1 cellular context compared by ENCODE assay signal in the genomic region with DNA sequence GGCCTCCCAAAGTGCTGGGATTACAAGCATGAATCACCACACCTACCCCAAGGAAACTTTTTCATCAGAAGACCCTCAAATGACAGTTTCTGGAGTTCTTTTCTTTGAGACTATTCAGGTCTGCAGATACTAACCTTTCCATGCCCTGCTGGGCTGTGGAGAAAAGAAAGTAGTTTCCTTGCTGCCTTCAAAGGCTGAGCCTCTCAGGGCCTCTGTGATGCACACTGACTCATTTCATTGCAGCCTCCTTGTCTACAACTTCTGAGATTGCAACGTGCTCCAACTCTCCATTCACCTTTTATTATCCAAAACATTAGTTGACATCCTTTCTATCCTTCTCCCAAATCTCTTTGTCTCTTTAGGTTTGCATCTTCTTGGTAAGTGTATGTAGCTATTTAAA.
TF ChIP-seq lines count a peak whose summit lies in the region.

No MANE protein-coding gene starts in this region.

TF ChIP-seq in GM23338, 12 proteins besides CTCF, POLR2A, EP300 and RAD21 (continued from another document):
- TF ChIP-seq, protein P1, sequence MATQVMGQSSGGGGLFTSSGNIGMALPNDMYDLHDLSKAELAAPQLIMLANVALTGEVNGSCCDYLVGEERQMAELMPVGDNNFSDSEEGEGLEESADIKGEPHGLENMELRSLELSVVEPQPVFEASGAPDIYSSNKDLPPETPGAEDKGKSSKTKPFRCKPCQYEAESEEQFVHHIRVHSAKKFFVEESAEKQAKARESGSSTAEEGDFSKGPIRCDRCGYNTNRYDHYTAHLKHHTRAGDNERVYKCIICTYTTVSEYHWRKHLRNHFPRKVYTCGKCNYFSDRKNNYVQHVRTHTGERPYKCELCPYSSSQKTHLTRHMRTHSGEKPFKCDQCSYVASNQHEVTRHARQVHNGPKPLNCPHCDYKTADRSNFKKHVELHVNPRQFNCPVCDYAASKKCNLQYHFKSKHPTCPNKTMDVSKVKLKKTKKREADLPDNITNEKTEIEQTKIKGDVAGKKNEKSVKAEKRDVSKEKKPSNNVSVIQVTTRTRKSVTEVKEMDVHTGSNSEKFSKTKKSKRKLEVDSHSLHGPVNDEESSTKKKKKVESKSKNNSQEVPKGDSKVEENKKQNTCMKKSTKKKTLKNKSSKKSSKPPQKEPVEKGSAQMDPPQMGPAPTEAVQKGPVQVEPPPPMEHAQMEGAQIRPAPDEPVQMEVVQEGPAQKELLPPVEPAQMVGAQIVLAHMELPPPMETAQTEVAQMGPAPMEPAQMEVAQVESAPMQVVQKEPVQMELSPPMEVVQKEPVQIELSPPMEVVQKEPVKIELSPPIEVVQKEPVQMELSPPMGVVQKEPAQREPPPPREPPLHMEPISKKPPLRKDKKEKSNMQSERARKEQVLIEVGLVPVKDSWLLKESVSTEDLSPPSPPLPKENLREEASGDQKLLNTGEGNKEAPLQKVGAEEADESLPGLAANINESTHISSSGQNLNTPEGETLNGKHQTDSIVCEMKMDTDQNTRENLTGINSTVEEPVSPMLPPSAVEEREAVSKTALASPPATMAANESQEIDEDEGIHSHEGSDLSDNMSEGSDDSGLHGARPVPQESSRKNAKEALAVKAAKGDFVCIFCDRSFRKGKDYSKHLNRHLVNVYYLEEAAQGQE (IDR thresholded peaks at IDR 0.05; ENCODE audit: unreplicated experiment): no peak
- TF ChIP-seq, protein P2, sequence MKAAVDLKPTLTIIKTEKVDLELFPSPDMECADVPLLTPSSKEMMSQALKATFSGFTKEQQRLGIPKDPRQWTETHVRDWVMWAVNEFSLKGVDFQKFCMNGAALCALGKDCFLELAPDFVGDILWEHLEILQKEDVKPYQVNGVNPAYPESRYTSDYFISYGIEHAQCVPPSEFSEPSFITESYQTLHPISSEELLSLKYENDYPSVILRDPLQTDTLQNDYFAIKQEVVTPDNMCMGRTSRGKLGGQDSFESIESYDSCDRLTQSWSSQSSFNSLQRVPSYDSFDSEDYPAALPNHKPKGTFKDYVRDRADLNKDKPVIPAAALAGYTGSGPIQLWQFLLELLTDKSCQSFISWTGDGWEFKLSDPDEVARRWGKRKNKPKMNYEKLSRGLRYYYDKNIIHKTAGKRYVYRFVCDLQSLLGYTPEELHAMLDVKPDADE (IDR thresholded peaks at IDR 0.05): no peak
TF ChIP-seq in GM23338: peak in this region for 0.
